In genomic region chr13:91950803-91951202, GRCh38 we compare ENCODE assay signal across 30 cellular contexts.
"Had no signal": no experiment of that assay in that cellular context is flagged by ENCODE, and none has a peak within 500 bp of the region (broad histone marks: within the 10 kb centered on the region; RNA-seq: fewer than 3 reads in every experiment).

No MANE protein-coding gene starts in this region.

- H3K9me3 Mint-ChIP-seq: nephron, neural crest cell had no signal

- H3K36me3 Mint-ChIP-seq: immature natural killer cell; naive thymus-derived CD8-positive, alpha-beta T cell; stimulated activated effector memory CD8-positive, alpha-beta T cell treated with anti-CD3 and anti-CD28 coated beads, Interleukin-12 subunit alpha, Interleukin-12 subunit beta, amount 100 ng/mL, for 72 hours had no signal

- DNase-seq: hypothalamus; immature natural killer cell; kidney; left colon; left lung; lower lobe of right lung; mammary epithelial cell; mesenchymal stem cell; naive thymus-derived CD8-positive, alpha-beta T cell; nucleus accumbens; pancreas; posterior cingulate gyrus; retina; right cardiac atrium; sigmoid colon; small intestine; spleen; stimulated activated CD4-positive, alpha-beta T cell treated with anti-CD3 and anti-CD28 coated beads, Interleukin-4, amount 100 ng/mL, for 24 hours; tibial artery; trophoblast cell; upper lobe of right lung had no signal

- H3K36me3 ChIP-seq: left lung, lower lobe of right lung, pancreas, prostate gland, sigmoid colon, spleen, suprapubic skin, thoracic aorta, tibial artery, upper lobe of right lung had no signal

- H3K9me3 ChIP-seq: left lung, lower lobe of right lung, pancreas, prostate gland, sigmoid colon, suprapubic skin, thoracic aorta, tibial artery, upper lobe of right lung had no signal

- H3K4me1 ChIP-seq: left lung, lower lobe of right lung, pancreas, prostate gland, sigmoid colon, spleen, suprapubic skin, tibial artery, upper lobe of right lung had no signal

- H3K27ac ChIP-seq: left lung, lower lobe of right lung, pancreas, prostate gland, sigmoid colon, spleen, suprapubic skin, thoracic aorta, tibial artery, upper lobe of right lung had no signal

- H3K27me3 ChIP-seq: left lung, pancreas, sigmoid colon, spleen, suprapubic skin, tibial artery, upper lobe of right lung had no signal

- FAIRE-seq: islet of Langerhans, kidney, pancreas, small intestine, urothelium cell line had no signal

- ATAC-seq: left colon; left lung; lower lobe of right lung; naive thymus-derived CD8-positive, alpha-beta T cell; pancreas; right cardiac atrium; stimulated activated effector memory CD8-positive, alpha-beta T cell treated with anti-CD3 and anti-CD28 coated beads, Interleukin-12 subunit alpha, Interleukin-12 subunit beta, amount 100 ng/mL, for 72 hours; upper lobe of right lung had no signal

- H3K27ac Mint-ChIP-seq: immature natural killer cell; naive thymus-derived CD8-positive, alpha-beta T cell; nephron; stimulated activated effector memory CD8-positive, alpha-beta T cell treated with anti-CD3 and anti-CD28 coated beads, Interleukin-12 subunit alpha, Interleukin-12 subunit beta, amount 100 ng/mL, for 72 hours; stimulated activated naive CD8-positive, alpha-beta T cell treated with anti-CD3 and anti-CD28 coated beads, Interleukin-15, Interleukin-2, amounts not matched to agents 100 ng/mL and 50 ng/mL, for 24 hours had no signal

- H3K4me3 ChIP-seq: left lung, lower lobe of right lung, pancreas, prostate gland, sigmoid colon, spleen, suprapubic skin, thoracic aorta, tibial artery, upper lobe of right lung had no signal
